Comparison of ENCODE assay signal across 15 cellular contexts in genomic region chr6:11218077-11218392, GRCh38. TPM values are rescaled to one million over a fixed set of nuclear protein-coding genes. Genes with fewer than 3 reads are reported as not detected.
DNase-seq lines count a peak whose midpoint lies in the region; ATAC-seq and TF ChIP-seq lines count a peak whose summit lies in the region.
"Had no signal": no experiment of that assay in that cellular context is flagged by ENCODE, and none has a peak within 500 bp of the region (broad histone marks: within the 10 kb centered on the region; RNA-seq: fewer than 3 reads in every experiment).

No MANE protein-coding gene starts in this region.

- H3K27me3 ChIP-seq in right cardiac atrium (ENCODE audit: control insufficient read depth, insufficient read depth) (no peaks in the 10 kb centered on the region), upper lobe of right lung (no peaks in the 10 kb centered on the region)

- H3K9me3 ChIP-seq in right cardiac atrium (ENCODE audit: control insufficient read depth, low read length) (no peaks in the 10 kb centered on the region), upper lobe of right lung (no peaks in the 10 kb centered on the region)

- H3K27ac ChIP-seq in right cardiac atrium (ENCODE audit: low read length) (peak overlapping the region; percentile 68), upper lobe of right lung (peak overlapping the region; percentile 94)

- no peak for ATAC-seq in right cardiac atrium
- ATAC-seq in left cardiac atrium: no peak
- ATAC-seq in upper lobe of right lung: no peak
- ATAC-seq: activated CD8-positive, alpha-beta memory T cell treated with anti-CD3 and anti-CD28 coated beads, Interleukin-2, amount 10 ng/mL, durations not matched to agents 7 days and 5 days had no signal

- WGBS in right cardiac atrium: 86% methylated on average over 2 of the region's 2 CpGs

- no peaks in the 10 kb centered on the region for H3K9me3 Mint-ChIP-seq in endothelial cell (ENCODE audit: unreplicated experiment)
- H3K9me3 Mint-ChIP-seq in neural crest cell: no peaks in the 10 kb centered on the region

- peaks cover 47% of the 10 kb centered on the region for H3K4me1 ChIP-seq in right cardiac atrium (ENCODE audit: control insufficient read depth, insufficient read depth, low read length)
- H3K4me1 ChIP-seq in upper lobe of right lung: peaks cover 100% of the 10 kb centered on the region

- intact Hi-C loops in right cardiac atrium (cut with DNase I) (no loop called here), left cardiac atrium (cut with DNase I) (no loop called here), upper lobe of right lung (cut with DNase I) (no loop called here)

- H3K4me1 Mint-ChIP-seq in endothelial cell (ENCODE audit: unreplicated experiment): peaks cover 56% of the 10 kb centered on the region
- H3K4me1 Mint-ChIP-seq in neural crest cell: peaks cover 60% of the 10 kb centered on the region

- DNase-seq in right cardiac atrium (no peak), left cardiac atrium (no peak), endothelial cell (ENCODE audit: low spot score) (no peak), neural crest cell (ENCODE audit: low read depth, low spot score) (no peak), upper lobe of right lung (no peak), NOMO-1 (lab: John Stamatoyannopoulos, UW; ENCODE audit: unreplicated experiment in 2 of 2) (no peak), A172 (ENCODE audit: low spot score) (no peak), midbrain (lab: John Stamatoyannopoulos, UW) (no peak)
- DNase-seq: activated CD8-positive, alpha-beta memory T cell treated with anti-CD3 and anti-CD28 coated beads, Interleukin-2, amount 10 ng/mL, durations not matched to agents 7 days and 5 days; DND-41; effector memory CD4-positive, alpha-beta T cell; H7; mesenchymal stem cell; NCI-H1092 treated with DMSO at 0.1 percent for 48 hours; NCI-H524 had no signal

- peaks cover 7% of the 10 kb centered on the region for H3K27me3 Mint-ChIP-seq in endothelial cell (ENCODE audit: unreplicated experiment)
- H3K27me3 Mint-ChIP-seq in neural crest cell (ENCODE audit: low read depth): no peaks in the 10 kb centered on the region
- H3K27me3 Mint-ChIP-seq: activated CD8-positive, alpha-beta memory T cell treated with anti-CD3 and anti-CD28 coated beads, Interleukin-2, amount 10 ng/mL, durations not matched to agents 7 days and 5 days had no signal

- H3K4me3 ChIP-seq in right cardiac atrium (ENCODE audit: low read length): no peak overlapping the region
- peak overlapping the region; percentile 15 for H3K4me3 ChIP-seq in upper lobe of right lung

- H3K36me3 Mint-ChIP-seq in endothelial cell (ENCODE audit: low read depth, unreplicated experiment): no peaks in the 10 kb centered on the region
- peaks cover 7% of the 10 kb centered on the region for H3K36me3 Mint-ChIP-seq in neural crest cell (ENCODE audit: low read depth)

- H3K27ac Mint-ChIP-seq in endothelial cell (ENCODE audit: unreplicated experiment): peak overlapping the region; percentile 100
- peak overlapping the region; percentile 1 for H3K27ac Mint-ChIP-seq in neural crest cell (ENCODE audit: unreplicated experiment)
- H3K27ac Mint-ChIP-seq: activated CD8-positive, alpha-beta memory T cell treated with anti-CD3 and anti-CD28 coated beads, Interleukin-2, amount 10 ng/mL, durations not matched to agents 7 days and 5 days had no signal

- TF ChIP-seq CTCF in endothelial cell (IDR thresholded peaks at IDR 0.05; ENCODE audit: unreplicated experiment) (no peak), neural crest cell (conservative IDR thresholded peaks at IDR 0.05) (no peak), upper lobe of right lung (IDR thresholded peaks at IDR 0.05) (no peak)

- peaks cover 20% of the 10 kb centered on the region for H3K36me3 ChIP-seq in upper lobe of right lung

- H3K4me3 Mint-ChIP-seq in endothelial cell (ENCODE audit: unreplicated experiment) (no peak overlapping the region), neural crest cell (no peak overlapping the region)
- H3K4me3 Mint-ChIP-seq: activated CD8-positive, alpha-beta memory T cell treated with anti-CD3 and anti-CD28 coated beads, Interleukin-2, amount 10 ng/mL, durations not matched to agents 7 days and 5 days had no signal

RNA-seq across cellular contexts. Expression of gene NEDD9, which starts 14.4 kb away (rescaled TPM):
- total RNA-seq in right cardiac atrium (10 to 100 TPM; 21.8 to 38.0 (median 29.1) TPM), left cardiac atrium (10 to 100 TPM; 34.0 to 42.9 TPM), endothelial cell (ENCODE audit: unreplicated experiment) (3.2 TPM), neural crest cell (14.1 and 15.7 TPM in 2 replicates), upper lobe of right lung (194 TPM)
- 20.9 TPM for polyA plus RNA-seq in right cardiac atrium
- total RNA-seq in A172 (2014; rRNA removed; shearing (Covaris generic)): 13.3 and 18.3 TPM in 2 replicates
